ENCODE assay signal across 8 cellular contexts in the genomic region with DNA sequence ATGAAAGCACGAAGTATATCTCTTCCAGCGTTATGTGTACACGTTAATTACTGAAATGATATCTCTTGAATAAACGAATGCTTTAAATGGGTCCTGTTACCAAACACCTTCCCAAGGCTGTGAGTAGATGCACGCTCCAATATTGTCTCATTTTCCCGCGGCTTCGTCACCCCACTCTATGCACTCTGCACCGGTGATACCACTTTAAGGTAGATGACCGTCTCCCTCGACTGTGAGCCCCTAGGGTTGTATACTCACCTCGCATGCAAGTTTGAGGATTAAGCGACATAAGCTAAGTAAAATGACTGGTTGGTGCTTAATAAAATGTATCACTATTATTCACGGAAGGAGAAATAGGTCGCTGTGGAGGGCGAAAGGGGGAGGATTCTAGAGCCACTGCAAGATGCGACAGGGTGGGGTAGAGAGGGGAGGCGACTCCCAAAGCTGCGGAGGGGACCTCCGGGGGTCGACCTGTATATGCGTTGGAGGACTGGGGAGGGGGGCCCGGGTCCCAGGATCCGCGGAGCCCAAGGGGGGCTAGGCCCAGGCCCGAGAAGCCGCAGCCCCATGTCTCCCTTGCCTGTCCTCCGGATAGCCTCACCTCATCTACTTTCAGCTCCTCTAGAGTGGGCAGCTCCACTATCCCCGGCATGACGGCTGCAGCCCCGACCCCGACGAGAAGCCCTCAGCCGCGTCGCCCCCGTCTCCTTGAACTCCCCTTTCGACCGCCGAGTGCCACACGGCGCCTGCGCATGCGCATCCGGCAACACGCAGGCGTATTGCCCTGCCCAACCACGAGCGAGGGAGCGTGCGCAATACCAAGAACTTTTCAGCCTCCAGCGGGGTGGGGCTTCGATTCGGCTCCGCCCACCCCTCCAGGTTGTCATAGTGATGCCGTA. TPM values are rescaled to one million over a fixed set of nuclear protein-coding genes. Genes with fewer than 3 reads are reported as not detected.
A peak's percentile ranks its signal among the peaks of the same experiment; 100 is the strongest.
DNase-seq lines count a peak whose midpoint lies in the region; ATAC-seq lines count a peak whose summit lies in the region.

Gene MORN5, plus strand, starts transcription at position 883 of the 899 bp plus-strand sequence. CDS start 65 bp downstream, outside the sequence.
Gene NDUFA8, minus strand, starts transcription at position 754 of the 899 bp plus-strand sequence. Its CDS starts 102 bp downstream, at position 652.

- peaks cover 30 to 41% of the 10 kb centered on the region in 2 donors for H3K4me1 Mint-ChIP-seq in effector memory CD8-positive, alpha-beta T cell (ENCODE audit: low read depth in 2 of 2)

- peak; percentile 96 for DNase-seq in COR-L47 (lab: John Stamatoyannopoulos, UW)
- peak; percentile 97 for DNase-seq in HT-29 (ENCODE audit: low spot score)
- DNase-seq in NK-92 treated with Interleukin-12 subunit alpha and Interleukin-12 subunit beta, amount 100 ng/mL, for 24 hours (lab: John Stamatoyannopoulos, UW): peak; percentile 86
- peak; percentile 92 for DNase-seq in activated CD8-positive, alpha-beta memory T cell treated with anti-CD3 and anti-CD28 coated beads for 4 hours (ENCODE audit: low read depth in 2 of 2)
- DNase-seq in effector memory CD8-positive, alpha-beta T cell: peak; percentile 93 to 95 (median 94)
- peak; percentile 94 for DNase-seq in medulla oblongata (ENCODE audit: extremely low spot score)
- DNase-seq in stimulated activated CD4-positive, alpha-beta T cell treated with anti-CD3 and anti-CD28 coated beads, TNF-alpha, amount 100 ng/mL, for 48 hours (ENCODE audit: low read depth in 3 of 3): peak; percentile 88 to 92 (median 90)

- peaks cover 7% of the 10 kb centered on the region for H3K36me3 Mint-ChIP-seq in effector memory CD8-positive, alpha-beta T cell (ENCODE audit: insufficient read depth)

- H3K27ac Mint-ChIP-seq in effector memory CD8-positive, alpha-beta T cell: peak within 1 kb of the TSS; percentile 97

- peak within 1 kb of the TSS; percentile 87 to 96 for H3K4me3 Mint-ChIP-seq in effector memory CD8-positive, alpha-beta T cell

- peak; percentile 92 for ATAC-seq in GM21360 (IDR thresholded peaks at IDR 0.05; ENCODE audit: unreplicated experiment)
- peak; percentile 89 for ATAC-seq in effector memory CD8-positive, alpha-beta T cell (replicated peaks)

- H3K27me3 Mint-ChIP-seq in effector memory CD8-positive, alpha-beta T cell: peaks cover 28 to 31% of the 10 kb centered on the region in 2 donors

- H3K9me3 Mint-ChIP-seq in effector memory CD8-positive, alpha-beta T cell: no peaks in the 10 kb centered on the region

RNA-seq across cellular contexts. Expression of gene MORN5, which starts in this region (rescaled TPM):
- total RNA-seq in HT-29 (2014; rRNA removed; shearing (Covaris generic)): not detected in 2 replicates

RNA-seq across cellular contexts. Expression of gene NDUFA8, which starts in this region (rescaled TPM):
- total RNA-seq in HT-29 (2014; rRNA removed; shearing (Covaris generic)): 28.1 and 28.5 TPM in 2 replicates

Comparison
In these comparisons a context has a peak if more than half of its experiments do, and no peak if none do; other contexts are left out.
1. Peak in every context shown above with its lines: DNase-seq and ATAC-seq.